24 cellular contexts compared by ENCODE assay signal in genomic region chr5:72566746-72567145, GRCh38. TPM values are rescaled to one million over a fixed set of nuclear protein-coding genes. Genes with fewer than 3 reads are reported as not detected.
"Had no signal": no experiment of that assay in that cellular context is flagged by ENCODE, and none has a peak within 500 bp of the region (broad histone marks: within the 10 kb centered on the region; RNA-seq: fewer than 3 reads in every experiment).

No MANE protein-coding gene starts in this region.

- ATAC-seq: mucosa of descending colon; naive thymus-derived CD4-positive, alpha-beta T cell; natural killer cell treated with Interleukin-12 subunit alpha and Interleukin-12 subunit beta and Interleukin-15 and Interleukin-18, amount 100 ng/mL, for 72 hours; right lobe of liver; stimulated activated memory B cell treated with anti-CD40 and anti-IgM and Interleukin-4, amounts not matched to agents 10 μg/mL and 1 μg/mL and 100 μg/mL, for 72 hours; stimulated activated naive CD8-positive, alpha-beta T cell treated with anti-CD3 and anti-CD28 coated beads, Interleukin-15, amount 100 ng/mL, for 72 hours; upper lobe of right lung had no signal

- DNase-seq: hypothalamus; immature natural killer cell; kidney; left ventricle myocardium inferior; midbrain; mucosa of descending colon; naive thymus-derived CD4-positive, alpha-beta T cell; ovary; right lobe of liver; stimulated activated CD4-positive, alpha-beta T cell treated with anti-CD3 and anti-CD28 coated beads, Interleukin-1b, Interleukin-23, amount 100 ng/mL, for 48 hours; stimulated activated CD4-positive, alpha-beta T cell treated with anti-CD3 and anti-CD28 coated beads, Interleukin-2, amount 100 ng/mL, for 48 hours; stimulated activated CD4-positive, alpha-beta T cell treated with anti-CD3 and anti-CD28 coated beads, Interleukin-4, amount 100 ng/mL, for 4 hours; stimulated activated CD8-positive, alpha-beta memory T cell treated with anti-CD3 and anti-CD28 coated beads, Interleukin-4, amount 100 ng/mL, for 48 hours; stimulated activated naive CD4-positive, alpha-beta T cell treated with Interleukin-2 at 50 U/mL for 16 hours; stimulated activated naive CD8-positive, alpha-beta T cell treated with anti-CD3 and anti-CD28 coated beads, Interleukin-15, amount 100 ng/mL, for 72 hours; substantia nigra; thyroid gland; transverse colon; upper lobe of right lung had no signal

- H3K4me1 ChIP-seq: left ventricle myocardium inferior, right atrium auricular region, right lobe of liver, thyroid gland, transverse colon, upper lobe of right lung had no signal

- H3K9me3 ChIP-seq: left ventricle myocardium inferior, mucosa of descending colon, ovary, right atrium auricular region, right lobe of liver, thyroid gland, transverse colon, upper lobe of right lung had no signal

- H3K4me2 ChIP-seq: smooth muscle cell had no signal

- H3K4me3 ChIP-seq: left ventricle myocardium inferior, mucosa of descending colon, ovary, right atrium auricular region, right lobe of liver, smooth muscle cell, thyroid gland, transverse colon, upper lobe of right lung had no signal

- H3K36me3 ChIP-seq: left ventricle myocardium inferior, ovary, right atrium auricular region, right lobe of liver, thyroid gland, transverse colon, upper lobe of right lung had no signal

- H3K27ac ChIP-seq: left ventricle myocardium inferior, ovary, right atrium auricular region, right lobe of liver, thyroid gland, transverse colon, upper lobe of right lung had no signal

- H3K27me3 ChIP-seq: ovary, right atrium auricular region, right lobe of liver, thyroid gland, transverse colon, upper lobe of right lung had no signal

RNA-seq across cellular contexts. Expression of gene ZNF366, which starts 59.5 kb away (rescaled TPM):
- polyA plus RNA-seq: naive thymus-derived CD4-positive, alpha-beta T cell; neural cell; smooth muscle cell had no signal
